ENCODE assay signal across 16 cellular contexts in the genomic region with DNA sequence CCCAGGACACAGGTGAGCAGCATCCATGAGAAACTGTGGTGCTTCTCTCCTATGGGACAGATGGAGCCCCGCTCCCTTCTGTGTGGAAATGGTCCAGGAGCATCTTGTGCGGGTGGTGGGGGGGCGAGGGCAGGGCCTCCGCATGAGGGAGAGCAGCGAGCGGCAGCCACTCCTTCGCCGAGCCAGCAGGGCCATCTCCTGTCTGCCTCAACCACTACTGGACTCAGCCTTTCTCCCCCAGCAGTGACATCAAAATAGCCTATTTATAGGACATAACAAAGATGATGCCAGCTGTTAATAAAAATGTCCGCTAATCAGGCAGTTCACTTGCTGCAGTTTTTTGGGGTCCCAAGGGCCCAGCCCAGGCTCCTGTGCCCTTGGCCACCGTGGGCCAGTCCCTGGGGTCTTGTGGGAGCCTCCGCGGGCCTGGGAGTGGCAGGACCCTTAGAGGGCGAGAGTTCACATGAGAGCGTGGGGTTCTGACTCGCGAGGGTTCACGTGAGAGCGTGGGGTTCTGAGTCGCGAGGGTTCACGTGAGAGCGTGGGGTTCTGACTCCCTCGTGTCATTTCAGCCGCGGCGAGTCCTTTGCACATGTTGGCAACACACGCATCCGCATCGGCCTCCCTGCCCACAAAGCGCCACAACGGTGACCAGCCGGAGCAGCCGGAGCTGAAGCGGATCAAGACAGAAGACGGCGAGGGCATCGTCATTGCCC.
"Had no signal": no experiment of that assay in that cellular context is flagged by ENCODE, and none has a peak within 500 bp of the region (broad histone marks: within the 10 kb centered on the region; RNA-seq: fewer than 3 reads in every experiment).

No MANE protein-coding gene starts in this region.

- ATAC-seq: activated T-helper 17 cell treated with anti-CD3 and anti-CD28 coated beads, Interleukin-2, amount 50 U/mL, for 72 hours; body of pancreas; left colon; stimulated activated effector memory CD8-positive, alpha-beta T cell treated with anti-CD3 and anti-CD28 coated beads, Interleukin-12 subunit alpha, Interleukin-12 subunit beta, amount 100 ng/mL, for 72 hours; WTC11 had no signal

- H3K4me3 Mint-ChIP-seq: activated CD4-positive, alpha-beta T cell treated with anti-CD3 and anti-CD28 coated beads, Interleukin-2, amount 10 ng/mL, durations not matched to agents 24 days and 14 days; activated naive CD4-positive, alpha-beta T cell treated with anti-CD3 and anti-CD28 coated beads for 36 hours; activated T-helper 17 cell treated with anti-CD3 and anti-CD28 coated beads, Interleukin-2, amount 50 U/mL, for 72 hours; central memory CD8-positive, alpha-beta T cell; dendritic cell treated with granulocyte-macrophage colony-stimulating factor and Interleukin-4, amounts not matched to agents 40 ng/mL and 50 ng/mL, for 4 days; immature natural killer cell; nephron progenitor cell; stimulated activated effector memory CD8-positive, alpha-beta T cell treated with anti-CD3 and anti-CD28 coated beads, Interleukin-12 subunit alpha, Interleukin-12 subunit beta, amount 100 ng/mL, for 72 hours; T-helper 1 cell treated with Interleukin-12 subunit alpha and Interleukin-12 subunit beta and Interleukin-4 antibody, amounts not matched to agents 30 μg/mL and 1 μg/mL, for 36 hours; WTC11 had no signal

- H3K9me3 ChIP-seq: body of pancreas, tibial artery had no signal

- H3K4me3 ChIP-seq: body of pancreas, tibial artery had no signal

- H3K27me3 ChIP-seq: body of pancreas, tibial artery had no signal

- H3K9me3 Mint-ChIP-seq: activated CD4-positive, alpha-beta T cell treated with anti-CD3 and anti-CD28 coated beads, Interleukin-2, amount 10 ng/mL, durations not matched to agents 24 days and 14 days; activated naive CD4-positive, alpha-beta T cell treated with anti-CD3 and anti-CD28 coated beads for 36 hours; activated T-helper 17 cell treated with anti-CD3 and anti-CD28 coated beads, Interleukin-2, amount 50 U/mL, for 72 hours; central memory CD8-positive, alpha-beta T cell; dendritic cell treated with granulocyte-macrophage colony-stimulating factor and Interleukin-4, amounts not matched to agents 40 ng/mL and 50 ng/mL, for 4 days; immature natural killer cell; stimulated activated effector memory CD8-positive, alpha-beta T cell treated with anti-CD3 and anti-CD28 coated beads, Interleukin-12 subunit alpha, Interleukin-12 subunit beta, amount 100 ng/mL, for 72 hours; T-helper 1 cell treated with Interleukin-12 subunit alpha and Interleukin-12 subunit beta and Interleukin-4 antibody, amounts not matched to agents 30 μg/mL and 1 μg/mL, for 36 hours; WTC11 had no signal

- H3K27ac Mint-ChIP-seq: activated CD4-positive, alpha-beta T cell treated with anti-CD3 and anti-CD28 coated beads, Interleukin-2, amount 10 ng/mL, durations not matched to agents 24 days and 14 days; activated naive CD4-positive, alpha-beta T cell treated with anti-CD3 and anti-CD28 coated beads for 36 hours; activated T-helper 17 cell treated with anti-CD3 and anti-CD28 coated beads, Interleukin-2, amount 50 U/mL, for 72 hours; dendritic cell treated with granulocyte-macrophage colony-stimulating factor and Interleukin-4, amounts not matched to agents 40 ng/mL and 50 ng/mL, for 4 days; nephron progenitor cell; T-helper 1 cell treated with Interleukin-12 subunit alpha and Interleukin-12 subunit beta and Interleukin-4 antibody, amounts not matched to agents 30 μg/mL and 1 μg/mL, for 36 hours; WTC11 had no signal

- DNase-seq: activated CD4-positive, alpha-beta T cell treated with anti-CD3 and anti-CD28 coated beads, Interleukin-2, amount 10 ng/mL, durations not matched to agents 24 days and 14 days; activated CD8-positive, alpha-beta memory T cell treated with anti-CD3 and anti-CD28 coated beads for 24 hours; activated naive CD4-positive, alpha-beta T cell treated with anti-CD3 and anti-CD28 coated beads for 36 hours; activated T-cell treated with anti-CD3 and anti-CD28 coated beads for 4 hours; body of pancreas; immature natural killer cell; left colon; mammary epithelial cell; nephron progenitor cell; tibial artery had no signal

- H3K27me3 Mint-ChIP-seq: activated CD4-positive, alpha-beta T cell treated with anti-CD3 and anti-CD28 coated beads, Interleukin-2, amount 10 ng/mL, durations not matched to agents 24 days and 14 days; activated T-helper 17 cell treated with anti-CD3 and anti-CD28 coated beads, Interleukin-2, amount 50 U/mL, for 72 hours; central memory CD8-positive, alpha-beta T cell; dendritic cell treated with granulocyte-macrophage colony-stimulating factor and Interleukin-4, amounts not matched to agents 40 ng/mL and 50 ng/mL, for 4 days had no signal

- H3K4me1 ChIP-seq: body of pancreas, tibial artery had no signal

- H3K27ac ChIP-seq: body of pancreas, tibial artery had no signal
